ENCODE assay signal across 8 cellular contexts in the genomic region with DNA sequence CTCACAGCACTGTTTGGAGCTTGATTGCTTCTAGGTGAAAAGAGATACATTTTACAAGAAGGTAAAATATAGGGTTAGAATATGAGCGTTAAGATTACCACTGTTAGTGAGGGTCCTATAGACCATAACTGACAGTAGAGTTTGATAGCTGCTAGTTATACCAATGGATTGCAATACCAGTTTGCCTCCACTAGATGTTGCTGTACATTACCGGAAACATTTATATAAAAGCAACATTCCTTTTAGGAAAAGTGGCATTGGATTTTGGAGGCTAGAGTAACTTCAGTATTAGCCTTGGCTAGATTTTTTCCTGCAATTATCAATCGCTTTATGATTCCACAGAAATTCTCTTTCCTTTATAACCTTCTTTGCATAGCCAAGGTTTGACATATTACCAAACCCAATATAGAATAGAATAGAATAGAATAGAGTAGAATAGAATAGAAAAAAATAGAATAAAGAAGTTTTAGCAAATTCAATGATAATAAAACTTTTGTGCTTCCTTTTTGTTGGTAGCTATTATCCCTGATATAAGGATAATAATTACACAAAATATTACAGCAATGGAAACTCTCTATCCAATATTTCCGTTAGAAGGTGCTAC.
DNase-seq lines count a peak whose midpoint lies in the region; ATAC-seq and TF ChIP-seq lines count a peak whose summit lies in the region.

No MANE protein-coding gene starts in this region.

- TF ChIP-seq CTCF in AG04449 (IDR thresholded peaks at IDR 0.05; ENCODE audit: insufficient read depth, low read length, missing control alignments), result peak; percentile 67
- peak; percentile 58; the same call in 1 of the 2 replicates for TF ChIP-seq CTCF in WI38 (IDR thresholded peaks at IDR 0.05; ENCODE audit: low read depth, low read length)
- peak; percentile 47 to 53 for TF ChIP-seq CTCF in left lung (IDR thresholded peaks at IDR 0.05)

- no peaks in the 10 kb centered on the region for H3K36me3 Mint-ChIP-seq in natural killer cell treated with Interleukin-12 subunit alpha and Interleukin-12 subunit beta and Interleukin-15 and Interleukin-18, amount 100 ng/mL, for 72 hours

- 41 to 51% methylated on average over 4 of the region's 4 CpGs for WGBS in aorta, 2 donors

- H3K9me3 Mint-ChIP-seq in natural killer cell treated with Interleukin-12 subunit alpha and Interleukin-12 subunit beta and Interleukin-15 and Interleukin-18, amount 100 ng/mL, for 72 hours, result peaks cover 12% of the 10 kb centered on the region

- no peaks in the 10 kb centered on the region for H3K27me3 ChIP-seq in left lung
- H3K27me3 ChIP-seq in aorta (ENCODE audit: control insufficient read depth in 1 of 2, insufficient read depth in 2 of 2, low read length in 1 of 2), result no peaks in the 10 kb centered on the region
- no peaks in the 10 kb centered on the region for H3K27me3 ChIP-seq in H7 (ENCODE audit: control insufficient read depth, insufficient read depth, low read length)

- intact Hi-C loops in left lung (cut with DNase I) (no loop called here), aorta (cut with DNase I) (loop anchor here (5.0 to 10.0 kb wide), 4 partner anchors 189 to 1244 kb away; partner anchors contain the start of gene ALCAM (in 1 of the 2))

- no peak overlapping the region for H3K4me3 ChIP-seq in AG04449 (ENCODE audit: low read depth, low read length)
- H3K4me3 ChIP-seq in WI38 (ENCODE audit: low read depth, low read length), result no peak overlapping the region
- H3K4me3 ChIP-seq in left lung, result no peak overlapping the region
- H3K4me3 ChIP-seq in aorta (ENCODE audit: low read length in 2 of 2), result no peak overlapping the region
- no peak overlapping the region for H3K4me3 ChIP-seq in H7 (ENCODE audit: insufficient read depth, low read depth, low read length)

- H3K36me3 ChIP-seq in left lung (no peaks in the 10 kb centered on the region), aorta (ENCODE audit: control insufficient read depth in 1 of 2, insufficient read depth in 2 of 2, low read length in 1 of 2) (no peaks in the 10 kb centered on the region), H7 (replicated peaks; ENCODE audit: control insufficient read depth, insufficient read depth, low read length) (no peaks in the 10 kb centered on the region)

- H3K27ac ChIP-seq in left lung (no peak overlapping the region), aorta (ENCODE audit: low read depth in 1 of 2, low read length in 2 of 2) (no peak overlapping the region)

- ATAC-seq in GM18870 (IDR thresholded peaks at IDR 0.05; ENCODE audit: unreplicated experiment) (peak; percentile 89), left lung (peak; percentile 55), aorta (ENCODE audit: low FRiP score) (no peak)
- ATAC-seq in natural killer cell treated with Interleukin-12 subunit alpha and Interleukin-12 subunit beta and Interleukin-15 and Interleukin-18, amount 100 ng/mL, for 72 hours, result no peak

- no peaks in the 10 kb centered on the region for H3K4me1 Mint-ChIP-seq in natural killer cell treated with Interleukin-12 subunit alpha and Interleukin-12 subunit beta and Interleukin-15 and Interleukin-18, amount 100 ng/mL, for 72 hours (ENCODE audit: low read depth in 2 of 2)

- no peak overlapping the region for H3K27ac Mint-ChIP-seq in natural killer cell treated with Interleukin-12 subunit alpha and Interleukin-12 subunit beta and Interleukin-15 and Interleukin-18, amount 100 ng/mL, for 72 hours

- H3K9me3 ChIP-seq in left lung, result peaks cover 0 to 41% of the 10 kb centered on the region in 2 donors
- peaks cover 2% of the 10 kb centered on the region for H3K9me3 ChIP-seq in aorta (ENCODE audit: control insufficient read depth, low read length)

- CTCF ChIA-PET in AG04449 (lab: Yijun Ruan, JAX), result interaction anchor here (0.6 to 3.4 kb wide), 15 partner anchors 11 to 1245 kb away, joined by 3 to 36 read pairs (median 4); partner anchors contain the start of gene ALCAM

- DNase-seq in AG04449 (ENCODE audit: low read depth, low spot score) (peak; percentile 3), M059J (ENCODE audit: low read depth) (peak; percentile 59), left lung (no peak), aorta (no peak), H7 (no peak)
- no peak for DNase-seq in natural killer cell treated with Interleukin-12 subunit alpha and Interleukin-12 subunit beta and Interleukin-15 and Interleukin-18, amount 100 ng/mL, for 72 hours (ENCODE audit: low spot score)

- H3K4me1 ChIP-seq in left lung (no peaks in the 10 kb centered on the region), aorta (ENCODE audit: control insufficient read depth in 1 of 2, insufficient read depth in 2 of 2, low read length in 2 of 2) (no peaks in the 10 kb centered on the region)

- POLR2A ChIA-PET in AG04449 (lab: Yijun Ruan, JAX), result no interaction called here

- H3K4me3 Mint-ChIP-seq in natural killer cell treated with Interleukin-12 subunit alpha and Interleukin-12 subunit beta and Interleukin-15 and Interleukin-18, amount 100 ng/mL, for 72 hours, result no peak overlapping the region

- H3K27me3 Mint-ChIP-seq in natural killer cell treated with Interleukin-12 subunit alpha and Interleukin-12 subunit beta and Interleukin-15 and Interleukin-18, amount 100 ng/mL, for 72 hours, result no peaks in the 10 kb centered on the region

Comparison
In these comparisons a context has a peak if more than half of its experiments do, and no peak if none do; other contexts are left out.
1. DNase-seq: peak in AG04449 (single experiment) and M059J (single experiment); none in left lung (0 of 2), aorta (0 of 2), H7 (single experiment) and natural killer cell treated with Interleukin-12 subunit alpha and Interleukin-12 subunit beta and Interleukin-15 and Interleukin-18, amount 100 ng/mL, for 72 hours (single experiment).
2. ATAC-seq: peak in GM18870 (single experiment) and left lung (single experiment); none in aorta (single experiment) and natural killer cell treated with Interleukin-12 subunit alpha and Interleukin-12 subunit beta and Interleukin-15 and Interleukin-18, amount 100 ng/mL, for 72 hours (0 of 2).
3. intact Hi-C loops: an anchor here in aorta (5.0 to 10.0 kb wide); none called in left lung.
4. Peak in every context shown above with its lines, with median percentiles within 50 percentile points of each other: CTCF ChIP-seq.